12 cellular contexts compared by ENCODE assay signal in genomic region chr17:3894927-3895343, GRCh38. TPM values are rescaled to one million over a fixed set of nuclear protein-coding genes. Genes with fewer than 3 reads are reported as not detected.
DNase-seq lines count a peak whose midpoint lies in the region; ATAC-seq and TF ChIP-seq lines count a peak whose summit lies in the region.
"Had no signal": no experiment of that assay in that cellular context is flagged by ENCODE, and none has a peak within 500 bp of the region (broad histone marks: within the 10 kb centered on the region; RNA-seq: fewer than 3 reads in every experiment).

No MANE protein-coding gene starts in this region.

- H3K9me2 ChIP-seq in PC-3 (replicated peaks; ENCODE audit: low read length) = no peaks in the 10 kb centered on the region

- CTCF ChIA-PET in PC-3 (lab: Charles Lee) (no interaction called here), Caco-2 (lab: Charles Lee) (interaction anchor here (0.6 kb wide), 1 partner anchor 139 kb away, joined by 3 read pairs; no protein-coding TSS in a partner anchor)

- H3K36me3 ChIP-seq in PC-3 (ENCODE audit: low read depth, low read length) (no peaks in the 10 kb centered on the region), osteoblast (ENCODE audit: insufficient read depth, low read length) (no peaks in the 10 kb centered on the region), Caco-2 (ENCODE audit: control insufficient read depth, insufficient read depth, low read length) (no peaks in the 10 kb centered on the region)

- H3F3A ChIP-seq in PC-3 (ENCODE audit: low read length, unreplicated experiment) = no peaks in the 10 kb centered on the region

- H3K4me2 ChIP-seq in PC-3 (ENCODE audit: low read length) (peak overlapping the region; percentile 50), osteoblast (ENCODE audit: insufficient read depth, low read length) (no peak overlapping the region)

- H3K36me3 Mint-ChIP-seq in Caco-2 (ENCODE audit: insufficient read depth, unreplicated experiment) = peaks cover 8% of the 10 kb centered on the region
- H3K36me3 Mint-ChIP-seq: activated naive CD4-positive, alpha-beta T cell treated with anti-CD3 and anti-CD28 coated beads, Interleukin-2, amount 50 U/mL, for 72 hours had no signal

- peaks cover 9% of the 10 kb centered on the region for H3K4me1 Mint-ChIP-seq in Caco-2 (ENCODE audit: low read depth, unreplicated experiment)

- H4K20me1 ChIP-seq in PC-3 (ENCODE audit: low read length) (no peaks in the 10 kb centered on the region), osteoblast (ENCODE audit: insufficient read depth, low read length) (no peaks in the 10 kb centered on the region)

- H3K79me2 ChIP-seq in PC-3 (ENCODE audit: low read length) = peaks cover 18% of the 10 kb centered on the region
- H3K79me2 ChIP-seq in osteoblast (ENCODE audit: insufficient read depth, low read length) = peaks cover under 1% of the 10 kb centered on the region

- ATAC-seq in PC-3 = peak; percentile 6; the same call in 1 of the 2 replicates
- ATAC-seq: activated naive CD4-positive, alpha-beta T cell treated with anti-CD3 and anti-CD28 coated beads, Interleukin-2, amount 50 U/mL, for 72 hours; foreskin keratinocyte had no signal

- H3K27me3 Mint-ChIP-seq in Caco-2 (ENCODE audit: insufficient read depth, unreplicated experiment) = no peaks in the 10 kb centered on the region

- H3K9me3 ChIP-seq in PC-3 (ENCODE audit: low read length) (no peaks in the 10 kb centered on the region), osteoblast (ENCODE audit: low read depth, low read length) (no peaks in the 10 kb centered on the region), Caco-2 (no peaks in the 10 kb centered on the region)

- no peak for TF ChIP-seq CTCF in PC-3 (conservative IDR thresholded peaks at IDR 0.05; ENCODE audit: low read depth, low read length)
- no peak for TF ChIP-seq CTCF in osteoblast (IDR thresholded peaks at IDR 0.05; ENCODE audit: extremely low read depth, low read depth, low read length)
- no peak for TF ChIP-seq CTCF in Caco-2 (IDR thresholded peaks at IDR 0.05; ENCODE audit: insufficient read depth in 1 of 2, low read depth in 1 of 2, low read length in 1 of 2, severe bottlenecking in 1 of 2, unreplicated experiment in 1 of 2)

- H3K27ac Mint-ChIP-seq in Caco-2 (ENCODE audit: unreplicated experiment) = no peak overlapping the region

- no peaks in the 10 kb centered on the region for H3K9me3 Mint-ChIP-seq in Caco-2 (ENCODE audit: unreplicated experiment)
- H3K9me3 Mint-ChIP-seq: activated naive CD4-positive, alpha-beta T cell treated with anti-CD3 and anti-CD28 coated beads, Interleukin-2, amount 50 U/mL, for 72 hours had no signal

- no peak overlapping the region for H3K9ac ChIP-seq in PC-3 (ENCODE audit: low read length)

- H3K4me1 ChIP-seq in PC-3 (ENCODE audit: insufficient read depth, low read length) = peaks cover 42% of the 10 kb centered on the region
- H3K4me1 ChIP-seq in osteoblast (ENCODE audit: insufficient read depth, low read length) = peaks cover 25% of the 10 kb centered on the region
- H3K4me1 ChIP-seq in Caco-2 = peaks cover 7% of the 10 kb centered on the region; the same call in 1 of the 2 replicates

- no peak overlapping the region for H3K4me3 Mint-ChIP-seq in Caco-2 (ENCODE audit: unreplicated experiment)

- BruUV-seq in PC-3 (replicated peaks; lab: Mats Ljungman, UMichigan) (no TSS peak), Caco-2 (replicated peaks; lab: Mats Ljungman, UMichigan) (no TSS peak)

- H3K27me3 ChIP-seq in PC-3 (ENCODE audit: low read length) (no peaks in the 10 kb centered on the region), osteoblast (ENCODE audit: insufficient read depth, low read length) (no peaks in the 10 kb centered on the region), Caco-2 (replicated peaks; ENCODE audit: control insufficient read depth, insufficient read depth, low read length) (no peaks in the 10 kb centered on the region)

- POLR2A ChIA-PET in PC-3 (lab: Charles Lee; ENCODE audit: unreplicated experiment) (interaction anchor here (0.7 kb wide), 1 partner anchor 73 kb away, joined by 13 read pairs; no protein-coding TSS in a partner anchor), Caco-2 (lab: Charles Lee) (no interaction called here)

- H2AFZ ChIP-seq in PC-3 (ENCODE audit: low read length) (0 out of 2 replicates have a peak overlapping the region, but pooled peaks have one; percentile 15), osteoblast (ENCODE audit: low read length) (peak overlapping the region; percentile 26)

- H3K4me3 ChIP-seq in PC-3 (ENCODE audit: low read length) (no peak overlapping the region), osteoblast (ENCODE audit: insufficient read depth, low read length) (no peak overlapping the region), Caco-2 (ENCODE audit: low read depth, low read length) (no peak overlapping the region)

- intact Hi-C loops in PC-3 (cut with micrococcal nuclease) = no loop called here
- intact Hi-C loops in Caco-2 (cut with micrococcal nuclease; ENCODE audit: unreplicated experiment) = no loop called here

- DNase-seq in EL = peak; percentile 23
- peak; percentile 59 for DNase-seq in PC-3
- peak; percentile 26 for DNase-seq in fibroblast of peridontal ligament (ENCODE audit: extremely low read depth)
- peak; percentile 95 for DNase-seq in osteoblast (ENCODE audit: insufficient read length, low spot score, missing footprints)
- no peak for DNase-seq in activated naive CD4-positive, alpha-beta T cell (lab: John Stamatoyannopoulos, UW)
- DNase-seq in NCI-H1436 treated with DMSO at 0.1 percent for 48 hours (lab: John Stamatoyannopoulos, UW) = no peak
- no peak for DNase-seq in SW480 (ENCODE audit: low spot score)
- no peak for DNase-seq in Caco-2
- DNase-seq: DMS53, foreskin keratinocyte, NCI-H2029 had no signal

- H3K27ac ChIP-seq in PC-3 (ENCODE audit: low read length) (peak overlapping the region; percentile 49), osteoblast (ENCODE audit: low read depth, low read length) (no peak overlapping the region)
- H3K27ac ChIP-seq: foreskin keratinocyte had no signal

RNA-seq across cellular contexts. Expression of gene CAMKK1, which starts 2.1 kb away (rescaled TPM):
- total RNA-seq in PC-3 (2014; rRNA removed) = 10.1 and 12.4 TPM in 2 replicates
- 8.7 and 9.1 TPM in 2 replicates for total RNA-seq in osteoblast
- total RNA-seq in Caco-2 (2022) = 1.4 and 1.9 TPM in 2 replicates

RNA-seq across cellular contexts. Expression of gene P2RX1, which starts 21.3 kb away (rescaled TPM):
- total RNA-seq in PC-3 (2014; rRNA removed) = not detected in 2 replicates
- total RNA-seq in osteoblast = under 0.01 TPM in 1 of 2 replicates, not detected in the other
- 0.23 TPM in 1 of 2 replicates, not detected in the other for total RNA-seq in Caco-2 (2022)
- total RNA-seq: foreskin keratinocyte had no signal

RNA-seq across cellular contexts. Expression of gene NCBP3, which starts 48.9 kb away (rescaled TPM):
- total RNA-seq in PC-3 (2014; rRNA removed) (17.3 and 21.0 TPM in 2 replicates), osteoblast (21.4 and 24.2 TPM in 2 replicates), Caco-2 (2022) (28.4 and 32.8 TPM in 2 replicates)

Comparison
In these comparisons a context has a peak if more than half of its experiments do, and no peak if none do; other contexts are left out.
1. DNase-seq: peak in EL (single experiment), PC-3 (single experiment), fibroblast of peridontal ligament (single experiment) and osteoblast (single experiment); none in activated naive CD4-positive, alpha-beta T cell (0 of 4), NCI-H1436 treated with DMSO at 0.1 percent for 48 hours (single experiment), SW480 (single experiment) and Caco-2 (0 of 2).